16 cellular contexts compared by ENCODE assay signal in the genomic region with DNA sequence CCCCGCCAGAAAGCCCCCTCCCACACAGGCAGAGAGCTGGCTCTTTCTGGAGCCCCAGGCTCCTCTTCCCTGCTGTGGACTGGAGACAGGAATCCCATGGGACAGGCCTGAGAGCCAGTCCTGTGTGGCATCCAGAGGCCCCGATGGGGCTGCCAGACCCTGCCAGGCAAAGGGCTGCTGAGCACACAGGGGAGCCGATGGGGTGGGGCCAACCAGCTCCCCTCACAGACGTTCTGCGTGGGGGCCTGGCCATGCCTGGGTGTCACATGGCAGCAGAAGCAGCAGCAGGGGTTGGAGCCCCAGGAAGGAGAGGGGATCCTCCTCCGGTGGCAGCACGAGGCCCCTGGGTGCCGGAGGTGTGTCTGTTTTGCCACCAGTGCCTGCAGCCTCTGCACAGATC. TPM values are rescaled to one million over a fixed set of nuclear protein-coding genes. Genes with fewer than 3 reads are reported as not detected.
DNase-seq lines count a peak whose midpoint lies in the region; ATAC-seq and TF ChIP-seq lines count a peak whose summit lies in the region.
"Not testable (repeated sequence)": the region's sequence is repeated elsewhere in the genome, so short reads cannot be mapped to it uniquely, and the experiment has no call there.
"Had no signal": no experiment of that assay in that cellular context is flagged by ENCODE, and none has a peak within 500 bp of the region (broad histone marks: within the 10 kb centered on the region; RNA-seq: fewer than 3 reads in every experiment).

No MANE protein-coding gene starts in this region.

- not testable (repeated sequence) for ATAC-seq in activated B cell treated with CpG ODN at 0.5 μM for 24 hours (ENCODE audit: low read depth); Right ventricle myocardium superior (ENCODE audit: poor library complexity); right cardiac atrium; left lung

- TF ChIP-seq CTCF in HEK293 (tag by site-specific recombination; IDR thresholded peaks at IDR 0.05); activated B cell treated with CpG ODN at 0.5 μM for 24 hours (IDR thresholded peaks at IDR 0.05); dorsolateral prefrontal cortex (IDR thresholded peaks at IDR 0.05 in 54 of 56, conservative IDR thresholded peaks at IDR 0.05 in 2 of 56; ENCODE audit: low read depth in 1 of 56, partially characterized antibody in 56 of 56); left lung (IDR thresholded peaks at IDR 0.05); spleen (IDR thresholded peaks at IDR 0.05 in 8 of 11, conservative IDR thresholded peaks at IDR 0.05 in 3 of 11): not testable (repeated sequence)

- not testable (repeated sequence) for H3K9me3 ChIP-seq in HEK293 (ENCODE audit: control insufficient read depth, insufficient read depth, low read depth, low read length); right cardiac atrium (ENCODE audit: control insufficient read depth, low read length); left lung; spleen

- not testable (repeated sequence) for H3K4me1 ChIP-seq in HEK293 (ENCODE audit: control insufficient read depth, insufficient read depth, low read length); right cardiac atrium (ENCODE audit: control insufficient read depth, insufficient read depth, low read length); left lung; spleen

- not testable (repeated sequence) for H3K4me1 Mint-ChIP-seq in activated B cell treated with CpG ODN at 0.5 μM for 24 hours

- not testable (repeated sequence) for H3K9me3 Mint-ChIP-seq in activated B cell treated with CpG ODN at 0.5 μM for 24 hours

- not testable (repeated sequence) for H3K27ac ChIP-seq in HEK293 (ENCODE audit: extremely low read depth, low read depth, low read length); dorsolateral prefrontal cortex; right cardiac atrium (ENCODE audit: low read length); left lung; spleen

- not testable (repeated sequence) for H3K27me3 Mint-ChIP-seq in activated B cell treated with CpG ODN at 0.5 μM for 24 hours

- POLR2A ChIA-PET in HEK293 (lab: Yijun Ruan, JAX); activated B cell treated with CpG ODN at 0.5 μM for 24 hours (lab: Charles Lee): not testable (repeated sequence)

- 39% methylated on average over 8 of the region's 8 CpGs for WGBS in right cardiac atrium
- 50 to 60% (median 59%) methylated on average over 7 to 8 of the region's 8 CpGs; no CpG with 5 or more reads in 1 of the 5 donors for WGBS in spleen, 5 donors

- CTCF ChIA-PET in HEK293 (lab: Yijun Ruan, JAX); activated B cell treated with CpG ODN at 0.5 μM for 24 hours (lab: Charles Lee): not testable (repeated sequence)

- not testable (repeated sequence) for H3K36me3 ChIP-seq in HEK293 (ENCODE audit: control insufficient read depth in 2 of 2, insufficient read depth in 1 of 2, low read length in 2 of 2); left lung; spleen

- not testable (repeated sequence) for H3K4me3 Mint-ChIP-seq in activated B cell treated with CpG ODN at 0.5 μM for 24 hours

- not testable (repeated sequence) for H3K27ac Mint-ChIP-seq in activated B cell treated with CpG ODN at 0.5 μM for 24 hours

- not testable (repeated sequence) for TF ChIP-seq POLR2A in spleen (IDR thresholded peaks at IDR 0.05)

- not testable (repeated sequence) for H3K4me3 ChIP-seq in HEK293 (ENCODE audit: low read depth, low read length); dorsolateral prefrontal cortex; right cardiac atrium (ENCODE audit: low read length); left lung; spleen

- H3K36me3 Mint-ChIP-seq in activated B cell treated with CpG ODN at 0.5 μM for 24 hours (ENCODE audit: low read depth), result not testable (repeated sequence)

- not testable (repeated sequence) for H3K27me3 ChIP-seq in dorsolateral prefrontal cortex; right cardiac atrium (ENCODE audit: control insufficient read depth, insufficient read depth)
- peaks cover 0 to 46% of the 10 kb centered on the region in 2 donors for H3K27me3 ChIP-seq in left lung
- peaks cover 0 to 51% (median 6%) of the 10 kb centered on the region in 7 donors for H3K27me3 ChIP-seq in spleen (replicated peaks in 1 of 7)

- intact Hi-C loops in activated B cell treated with CpG ODN at 0.5 μM for 24 hours (cut with micrococcal nuclease); left lung (cut with DNase I); spleen (cut with DNase I; ENCODE audit: low total_unique reads): not testable (repeated sequence)
- intact Hi-C loops in dorsolateral prefrontal cortex (cut with DNase I) (loop anchor here in 1 of 2 donors (5.0 kb wide), 1 partner anchor 118 kb away; no protein-coding TSS in a partner anchor), Right ventricle myocardium superior (cut with DNase I) (loop anchor here (5.0 kb wide), 1 partner anchor 188 kb away; no protein-coding TSS in a partner anchor), right cardiac atrium (cut with DNase I) (loop anchor here in 3 of 4 donors (10.0 kb wide), 1 partner anchor 185 kb away; no protein-coding TSS in a partner anchor)

- peak; percentile 7 for DNase-seq in activated B cell treated with CpG ODN at 0.5 μM for 24 hours
- DNase-seq in dorsolateral prefrontal cortex, result peak in 6 of 10 donors; percentile 1 to 32 (median 10)
- peak; percentile 26 for DNase-seq in Right ventricle myocardium superior
- peak in 2 of 3 donors; percentile 16 to 31 for DNase-seq in right cardiac atrium
- peak; percentile 12 to 56 for DNase-seq in left lung
- DNase-seq in spleen, result peak; percentile 50

TF ChIP-seq in HEK293, 187 proteins besides CTCF, POLR2A, EP300 and RAD21:
- peak; percentile 45 for TF ChIP-seq ZNF335 (tag by site-specific recombination; conservative IDR thresholded peaks at IDR 0.05)

RNA-seq across cellular contexts. Expression of gene AQP12A, which starts 8.2 kb away (rescaled TPM):
- total RNA-seq in activated B cell treated with CpG ODN at 0.5 μM for 24 hours (not detected in 2 replicates), dorsolateral prefrontal cortex (not detected), Right ventricle myocardium superior (not detected), right cardiac atrium (not detected), left lung (not detected), spleen (1 to 10 TPM in 1 of 7 donors, not detected in 6; 1.6 TPM)
- polyA plus RNA-seq in right cardiac atrium (not detected), spleen (1 to 10 TPM in 1 of 3 donors, not detected in 2; 1.8 TPM)
- total RNA-seq: A172; A673; Caco-2; CD4-positive, CD25-positive, alpha-beta regulatory T cell; CD8-positive, alpha-beta T cell; GM23248; H4; H9; HFFc6 had no signal
- polyA plus RNA-seq: CD4-positive, CD25-positive, alpha-beta regulatory T cell; GM23248 had no signal

RNA-seq across cellular contexts. Expression of gene AQP12B, which starts 17.2 kb away (rescaled TPM):
- not detected in 2 replicates for total RNA-seq in activated B cell treated with CpG ODN at 0.5 μM for 24 hours
- not detected for total RNA-seq in dorsolateral prefrontal cortex
- not detected for total RNA-seq in Right ventricle myocardium superior
- total RNA-seq in right cardiac atrium, result not detected
- not detected for polyA plus RNA-seq in right cardiac atrium
- not detected for total RNA-seq in left lung
- under 1 TPM in 1 of 7 donors, not detected in 6; 0.95 TPM for total RNA-seq in spleen
- 1 to 10 TPM in 1 of 3 donors, under 1 TPM in 1, not detected in 1; 0.03 to 1.8 TPM for polyA plus RNA-seq in spleen
- total RNA-seq: A172; A673; Caco-2; CD4-positive, CD25-positive, alpha-beta regulatory T cell; CD8-positive, alpha-beta T cell; GM23248; H4; H9; HFFc6 had no signal
- polyA plus RNA-seq: CD4-positive, CD25-positive, alpha-beta regulatory T cell; GM23248 had no signal
